ENCODE assay signal across 8 cellular contexts in the genomic region with DNA sequence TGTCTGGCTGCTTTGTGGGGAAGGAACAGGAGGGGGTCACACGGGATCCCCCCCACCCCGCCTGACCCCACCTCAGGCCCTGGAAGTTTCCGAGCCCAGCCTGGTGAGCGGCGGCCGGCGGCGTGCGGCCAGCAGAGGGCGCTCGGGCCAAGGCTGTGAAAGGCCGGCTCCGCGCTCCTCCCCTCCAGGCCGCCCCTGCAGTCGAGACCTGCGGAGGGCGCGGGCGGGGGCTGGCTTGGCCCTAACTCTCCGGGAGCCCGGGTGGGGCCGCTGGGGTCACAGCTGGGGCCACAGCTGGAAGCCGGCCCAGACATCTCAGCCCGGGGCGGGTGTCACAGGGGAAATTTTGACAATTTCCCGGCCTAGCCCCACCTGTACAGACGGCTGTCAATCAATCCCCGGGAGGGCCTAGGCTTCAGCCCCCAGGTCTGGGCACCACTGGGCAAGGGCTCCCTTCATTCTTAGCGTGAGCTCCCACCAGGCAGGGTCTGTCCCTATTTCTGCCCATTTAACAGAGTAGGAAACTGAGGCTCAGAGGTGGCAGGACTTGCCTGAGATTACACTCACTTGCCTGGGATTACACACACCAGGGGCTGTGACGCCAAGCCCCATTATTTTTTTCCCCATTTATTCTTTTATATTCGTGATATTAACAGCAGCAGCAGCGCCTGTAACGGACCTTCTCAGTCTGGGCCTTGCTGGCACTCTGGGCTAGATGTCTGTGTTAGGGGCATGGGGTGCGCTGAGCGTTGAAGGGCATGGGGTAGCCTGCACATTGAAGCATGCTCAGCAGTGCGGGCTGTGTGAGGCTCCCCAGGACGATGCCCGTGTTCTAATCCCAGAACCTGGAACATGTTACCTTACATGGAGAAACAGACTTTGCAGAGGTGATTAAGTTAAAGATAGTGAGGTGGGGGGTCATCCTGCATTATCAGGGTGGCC. TPM values are rescaled to one million over a fixed set of nuclear protein-coding genes. Genes with fewer than 3 reads are reported as not detected.
A peak's percentile ranks its signal among the peaks of the same experiment; 100 is the strongest.
DNase-seq lines count a peak whose midpoint lies in the region; ATAC-seq, FAIRE-seq and TF ChIP-seq lines count a peak whose summit lies in the region.

No MANE protein-coding gene starts in this region.

- peak overlapping the region; percentile 35 for H3K4me3 ChIP-seq in BE2C (ENCODE audit: low read depth, low read length)
- H3K4me3 ChIP-seq in bronchial epithelial cell (ENCODE audit: low read depth, low read length), result no peak overlapping the region

- peak; percentile 81 for DNase-seq in BE2C
- peak; percentile 30 for DNase-seq in NCI-H1105 (lab: John Stamatoyannopoulos, UW)
- peak; percentile 40 for DNase-seq in activated CD4-positive, CD25-positive, alpha-beta regulatory T cell treated with anti-CD3 and anti-CD28 coated beads, Interleukin-2, amount 50 U/mL, for 16 hours (ENCODE audit: low read depth, low spot score)
- DNase-seq in bronchial epithelial cell (ENCODE audit: low read depth), result no peak
- peak; percentile 47 for DNase-seq in kidney tubule cell (ENCODE audit: low spot score)
- DNase-seq in stimulated activated CD4-positive, alpha-beta T cell treated with anti-CD3 and anti-CD28 coated beads, Interleukin-4, amount 100 ng/mL, for 4 hours, result peak; percentile 60 to 77

- no peaks in the 10 kb centered on the region for H3K4me1 ChIP-seq in BE2C

- H3K9me3 ChIP-seq in BE2C, result no peaks in the 10 kb centered on the region

- H3K27me3 ChIP-seq in BE2C (no peaks in the 10 kb centered on the region), bronchial epithelial cell (ENCODE audit: control insufficient read depth, insufficient read depth, low read length) (peaks cover 2% of the 10 kb centered on the region)

- ATAC-seq in GM19351 (IDR thresholded peaks at IDR 0.05; ENCODE audit: unreplicated experiment), result peak; percentile 63
- no peak for ATAC-seq in HG02970 (IDR thresholded peaks at IDR 0.05; ENCODE audit: low FRiP score, unreplicated experiment)

- no peaks in the 10 kb centered on the region for H3K36me3 ChIP-seq in BE2C
- no peaks in the 10 kb centered on the region for H3K36me3 ChIP-seq in bronchial epithelial cell (ENCODE audit: control insufficient read depth, insufficient read depth, low read length)

- TF ChIP-seq CTCF in BE2C (IDR thresholded peaks at IDR 0.05; ENCODE audit: low read depth, low read length) (peak; percentile 71), bronchial epithelial cell (IDR thresholded peaks at IDR 0.05; ENCODE audit: insufficient read depth, low read length, severe bottlenecking) (peak; percentile 83)

- FAIRE-seq in bronchial epithelial cell (lab: Jason Lieb, UNC), result no peak

RNA-seq across cellular contexts. Expression of gene ZBP1, which starts 23.0 kb away (rescaled TPM):
- polyA plus RNA-seq in BE2C (2012; ENCODE audit: insufficient read depth, insufficient read length, low read depth), result not detected
- not detected in 2 replicates for total RNA-seq in bronchial epithelial cell

RNA-seq across cellular contexts. Expression of gene PCK1, which starts 36.4 kb away (rescaled TPM):
- polyA plus RNA-seq in BE2C (2012; ENCODE audit: insufficient read depth, insufficient read length, low read depth), result not detected
- not detected in 2 replicates for total RNA-seq in bronchial epithelial cell
